8 cellular contexts compared by ENCODE assay signal in the genomic region with DNA sequence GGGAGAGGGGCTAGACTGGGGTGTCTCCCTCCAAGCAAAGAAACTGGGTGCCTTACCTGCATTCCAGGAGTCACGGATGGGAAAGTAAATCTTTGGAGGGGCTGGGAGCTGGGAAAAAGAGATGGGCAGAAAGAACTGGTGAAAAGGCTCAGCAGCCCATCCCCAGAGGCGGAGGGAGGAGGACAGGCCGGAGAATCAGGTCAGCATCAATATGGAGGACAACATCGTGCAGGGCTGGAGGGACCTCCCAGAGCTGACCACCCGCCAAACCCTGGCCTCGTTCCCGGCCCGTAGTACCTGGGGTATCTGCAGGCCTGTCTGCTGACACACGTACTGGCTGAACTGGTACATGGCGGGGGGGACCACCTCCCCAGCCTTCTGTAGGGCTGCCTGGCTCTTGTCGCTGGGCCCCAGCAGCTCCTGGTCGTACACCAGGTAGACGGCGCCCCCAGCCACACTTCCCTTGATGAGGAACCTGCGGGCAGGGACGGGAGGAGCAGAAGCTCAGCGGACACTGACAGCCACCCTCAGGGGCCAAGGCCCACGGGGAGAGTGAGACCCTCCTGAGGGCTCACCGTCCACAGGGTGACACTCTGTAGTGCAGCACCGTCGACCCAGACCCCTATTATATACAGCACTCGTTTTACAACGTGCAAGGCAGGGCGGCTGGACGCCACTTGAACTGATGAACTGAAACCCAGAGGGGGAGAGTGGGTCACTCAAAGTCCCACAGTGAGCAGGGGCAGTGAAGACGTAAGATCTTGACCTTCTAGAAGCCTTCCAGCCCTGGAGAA. TPM values are rescaled to one million over a fixed set of nuclear protein-coding genes. Genes with fewer than 3 reads are reported as not detected.
DNase-seq lines count a peak whose midpoint lies in the region; ATAC-seq, FAIRE-seq and TF ChIP-seq lines count a peak whose summit lies in the region.

No MANE protein-coding gene starts in this region.

- CTCF ChIA-PET in activated CD4-positive, alpha-beta T cell treated with anti-CD3 and anti-CD28 coated beads, Interleukin-2, amount 10 ng/mL, durations not matched to agents 7 days and 5 days (lab: Charles Lee) = interaction anchor here (0.7 kb wide), 1 partner anchor 10 kb away, joined by 3 read pairs; the partner anchor contains the start of gene RPL36

- H3K27me3 Mint-ChIP-seq in activated CD4-positive, alpha-beta T cell treated with anti-CD3 and anti-CD28 coated beads, Interleukin-2, amount 10 ng/mL, durations not matched to agents 7 days and 5 days = no peaks in the 10 kb centered on the region

- intact Hi-C loops in adrenal gland (cut with DNase I) (loop anchor here (5.0 kb wide), 2 partner anchors 52 to 592 kb away; no protein-coding TSS in a partner anchor), left colon (cut with DNase I, micrococcal nuclease) (no loop called here), thyroid gland (cut with DNase I) (no loop called here)

- H3K27me3 ChIP-seq in adrenal gland = no peaks in the 10 kb centered on the region
- no peaks in the 10 kb centered on the region for H3K27me3 ChIP-seq in thyroid gland

- peak; percentile 1 for ATAC-seq in left colon

- H3K4me3 ChIP-seq in adrenal gland (peak overlapping the region; percentile 73 to 99 (median 92)), thyroid gland (replicated peaks in 1 of 3) (peak overlapping the region; percentile 93 to 99 (median 98))

- 24 to 38% (median 27%) methylated on average over 11 to 26 of the region's 26 CpGs for WGBS in adrenal gland, 4 donors
- 37 to 48% methylated on average over 11 to 13 of the region's 26 CpGs for WGBS in thyroid gland, 2 donors

- no peak for FAIRE-seq in GM12891 (lab: Jason Lieb, UNC)

- TF ChIP-seq POLR2A in adrenal gland (IDR thresholded peaks at IDR 0.05) (no peak), thyroid gland (IDR thresholded peaks at IDR 0.05) (no peak), GM12891 (IDR thresholded peaks at IDR 0.05; ENCODE audit: low read depth, low read length) (no peak)

- peak overlapping the region in 3 of 5 donors; percentile 77 to 90 (median 89) for H3K27ac ChIP-seq in adrenal gland
- H3K27ac ChIP-seq in thyroid gland = peak overlapping the region in 2 of 3 donors; percentile 92 to 96

- no peak for TF ChIP-seq CTCF in adrenal gland (IDR thresholded peaks at IDR 0.05)
- TF ChIP-seq CTCF in thyroid gland (IDR thresholded peaks at IDR 0.05) = no peak

- H3K27ac Mint-ChIP-seq in activated CD4-positive, alpha-beta T cell treated with anti-CD3 and anti-CD28 coated beads, Interleukin-2, amount 10 ng/mL, durations not matched to agents 7 days and 5 days = peak overlapping the region; percentile 91

- peaks cover 21% of the 10 kb centered on the region for H3K4me1 Mint-ChIP-seq in activated CD4-positive, alpha-beta T cell treated with anti-CD3 and anti-CD28 coated beads, Interleukin-2, amount 10 ng/mL, durations not matched to agents 7 days and 5 days

- in situ Hi-C loops in ACHN (cut with HindIII; ENCODE audit: low pct_ligation_motif_present, low pct_unique_long_range_greater_than_20kb, low sequenced_read_pairs) = no loop called here

- H3K4me3 Mint-ChIP-seq in activated CD4-positive, alpha-beta T cell treated with anti-CD3 and anti-CD28 coated beads, Interleukin-2, amount 10 ng/mL, durations not matched to agents 7 days and 5 days = peak overlapping the region; percentile 95

- H3K36me3 Mint-ChIP-seq in activated CD4-positive, alpha-beta T cell treated with anti-CD3 and anti-CD28 coated beads, Interleukin-2, amount 10 ng/mL, durations not matched to agents 7 days and 5 days (ENCODE audit: low read depth) = peaks cover 2% of the 10 kb centered on the region

- peaks cover 13% of the 10 kb centered on the region in 2 donors for H3K4me1 ChIP-seq in adrenal gland (replicated peaks in 1 of 2)
- peaks cover 8 to 15% of the 10 kb centered on the region in 2 donors for H3K4me1 ChIP-seq in thyroid gland

- H3K9me3 ChIP-seq in adrenal gland (replicated peaks in 1 of 3) (no peaks in the 10 kb centered on the region), thyroid gland (no peaks in the 10 kb centered on the region)

- DNase-seq in activated CD4-positive, alpha-beta T cell treated with anti-CD3 and anti-CD28 coated beads, Interleukin-2, amount 10 ng/mL, durations not matched to agents 7 days and 5 days = no peak
- no peak for DNase-seq in activated CD4-positive, alpha-beta T cell treated with anti-CD3 and anti-CD28 coated beads for 1 hour
- peak in 3 of 7 donors; percentile 42 to 51 (median 50) for DNase-seq in adrenal gland
- peak; percentile 32 to 48 for DNase-seq in left colon
- no peak for DNase-seq in thyroid gland
- no peak for DNase-seq in GM12891 (ENCODE audit: insufficient read length, low spot score)
- no peak for DNase-seq in ACHN
- no peak for DNase-seq in activated effector memory CD4-positive, alpha-beta T cell treated with anti-CD3 and anti-CD28 coated beads, Interleukin-2, amount 50 U/mL, for 16 hours

- H3K36me3 ChIP-seq in adrenal gland (replicated peaks in 1 of 2) (no peaks in the 10 kb centered on the region), thyroid gland (no peaks in the 10 kb centered on the region)

- no peaks in the 10 kb centered on the region for H3K9me3 Mint-ChIP-seq in activated CD4-positive, alpha-beta T cell treated with anti-CD3 and anti-CD28 coated beads, Interleukin-2, amount 10 ng/mL, durations not matched to agents 7 days and 5 days

- POLR2A ChIA-PET in activated CD4-positive, alpha-beta T cell treated with anti-CD3 and anti-CD28 coated beads, Interleukin-2, amount 10 ng/mL, durations not matched to agents 7 days and 5 days (lab: Charles Lee) = no interaction called here

TF ChIP-seq in GM12891, 5 proteins besides CTCF, POLR2A, EP300 and RAD21:
- TF ChIP-seq PAX5 (IDR thresholded peaks at IDR 0.05; ENCODE audit: insufficient read depth, low read length, severe bottlenecking) = no peak
- no peak for TF ChIP-seq SPI1 (IDR thresholded peaks at IDR 0.05; ENCODE audit: low read depth, low read length)
- no peak for TF ChIP-seq TAF1 (IDR thresholded peaks at IDR 0.05; ENCODE audit: low read depth, low read length)
- no peak for TF ChIP-seq POLR2AphosphoS5 (IDR thresholded peaks at IDR 0.05; ENCODE audit: low read depth, low read length)
- TF ChIP-seq POU2F2 (IDR thresholded peaks at IDR 0.05; ENCODE audit: low read depth, low read length) = no peak

RNA-seq across cellular contexts. Expression of gene MICOS13, which starts 0.8 kb away (rescaled TPM):
- 10 to 100 TPM; 43.5 to 48.2 TPM for total RNA-seq in activated CD4-positive, alpha-beta T cell treated with anti-CD3 and anti-CD28 coated beads, Interleukin-2, amount 10 ng/mL, durations not matched to agents 7 days and 5 days
- 10 to 100 TPM; 40.2 to 92.8 (median 57.9) TPM for total RNA-seq in adrenal gland
- polyA plus RNA-seq in adrenal gland = 100 to 1,000 TPM in 2 of 3 donors, 10 to 100 TPM in 1; 23.4 to 211 (median 162) TPM
- 10 to 100 TPM; 66.3 to 83.4 TPM for total RNA-seq in left colon
- 10 to 100 TPM; 20.1 to 68.3 (median 47.2) TPM for total RNA-seq in thyroid gland
- polyA plus RNA-seq in GM12891 (2012; ENCODE audit: low read depth, missing spikeins) = 61.8 TPM

RNA-seq across cellular contexts. Expression of gene HSD11B1L, which starts 1.3 kb away (rescaled TPM):
- total RNA-seq in activated CD4-positive, alpha-beta T cell treated with anti-CD3 and anti-CD28 coated beads, Interleukin-2, amount 10 ng/mL, durations not matched to agents 7 days and 5 days = 1 to 10 TPM; 2.0 TPM
- 10 to 100 TPM in 7 of 8 donors, 1 to 10 TPM in 1; 6.3 to 40.5 (median 13.9) TPM for total RNA-seq in adrenal gland
- 10 to 100 TPM in 2 of 3 donors, 1 to 10 TPM in 1; 3.4 to 33.9 (median 23.7) TPM for polyA plus RNA-seq in adrenal gland
- total RNA-seq in left colon = 1 to 10 TPM; 3.5 to 3.8 TPM
- 10 to 100 TPM in 3 of 4 donors, 1 to 10 TPM in 1; 7.3 to 30.4 (median 15.8) TPM for total RNA-seq in thyroid gland
- 2.5 TPM for polyA plus RNA-seq in GM12891 (2012; ENCODE audit: low read depth, missing spikeins)

RNA-seq across cellular contexts. Expression of gene RPL36, which starts 10.6 kb away (rescaled TPM):
- total RNA-seq in activated CD4-positive, alpha-beta T cell treated with anti-CD3 and anti-CD28 coated beads, Interleukin-2, amount 10 ng/mL, durations not matched to agents 7 days and 5 days = 100 to 1,000 TPM; 880 to 925 TPM
- 1,000 to 10,000 TPM in 6 of 8 donors, 100 to 1,000 TPM in 2; 692 to 1,781 (median 1,178) TPM for total RNA-seq in adrenal gland
- polyA plus RNA-seq in adrenal gland = 1,000 to 10,000 TPM in 2 of 3 donors, 100 to 1,000 TPM in 1; 615 to 3,360 (median 2,171) TPM
- total RNA-seq in left colon = 100 to 1,000 TPM; 759 to 781 TPM
- total RNA-seq in thyroid gland = 100 to 1,000 TPM; 313 to 561 (median 386) TPM
- 3,116 TPM for polyA plus RNA-seq in GM12891 (2012; ENCODE audit: low read depth, missing spikeins)

RNA-seq across cellular contexts. Expression of gene LONP1, which starts 40.5 kb away (rescaled TPM):
- 10 to 100 TPM; 71.7 to 79.6 TPM for total RNA-seq in activated CD4-positive, alpha-beta T cell treated with anti-CD3 and anti-CD28 coated beads, Interleukin-2, amount 10 ng/mL, durations not matched to agents 7 days and 5 days
- total RNA-seq in adrenal gland (100 to 1,000 TPM; 185 to 523 (median 409) TPM), left colon (10 to 100 TPM; 48.9 to 49.1 TPM), thyroid gland (100 to 1,000 TPM in 1 of 4 donors, 10 to 100 TPM in 3; 45.0 to 100 (median 67.9) TPM)
- 100 to 1,000 TPM; 177 to 352 (median 196) TPM for polyA plus RNA-seq in adrenal gland
- 53.0 TPM for polyA plus RNA-seq in GM12891 (2012; ENCODE audit: low read depth, missing spikeins)

RNA-seq across cellular contexts. Expression of gene CATSPERD, which starts 41.0 kb away (rescaled TPM):
- total RNA-seq in activated CD4-positive, alpha-beta T cell treated with anti-CD3 and anti-CD28 coated beads, Interleukin-2, amount 10 ng/mL, durations not matched to agents 7 days and 5 days = not detected
- total RNA-seq in adrenal gland (not detected), left colon (not detected), thyroid gland (not detected)
- not detected for polyA plus RNA-seq in adrenal gland
- polyA plus RNA-seq in GM12891 (2012; ENCODE audit: low read depth, missing spikeins) = 0.03 TPM

Comparison
In these comparisons a context has a peak if more than half of its experiments do, and no peak if none do; other contexts are left out.
1. DNase-seq: peak in left colon (2 of 2); none in activated CD4-positive, alpha-beta T cell treated with anti-CD3 and anti-CD28 coated beads, Interleukin-2, amount 10 ng/mL, durations not matched to agents 7 days and 5 days (single experiment), activated CD4-positive, alpha-beta T cell treated with anti-CD3 and anti-CD28 coated beads for 1 hour (single experiment), thyroid gland (0 of 2), GM12891 (single experiment), ACHN (single experiment) and activated effector memory CD4-positive, alpha-beta T cell treated with anti-CD3 and anti-CD28 coated beads, Interleukin-2, amount 50 U/mL, for 16 hours (single experiment).
2. intact Hi-C loops: an anchor here in adrenal gland (5.0 kb wide); none called in left colon and thyroid gland.